In the genomic region with DNA sequence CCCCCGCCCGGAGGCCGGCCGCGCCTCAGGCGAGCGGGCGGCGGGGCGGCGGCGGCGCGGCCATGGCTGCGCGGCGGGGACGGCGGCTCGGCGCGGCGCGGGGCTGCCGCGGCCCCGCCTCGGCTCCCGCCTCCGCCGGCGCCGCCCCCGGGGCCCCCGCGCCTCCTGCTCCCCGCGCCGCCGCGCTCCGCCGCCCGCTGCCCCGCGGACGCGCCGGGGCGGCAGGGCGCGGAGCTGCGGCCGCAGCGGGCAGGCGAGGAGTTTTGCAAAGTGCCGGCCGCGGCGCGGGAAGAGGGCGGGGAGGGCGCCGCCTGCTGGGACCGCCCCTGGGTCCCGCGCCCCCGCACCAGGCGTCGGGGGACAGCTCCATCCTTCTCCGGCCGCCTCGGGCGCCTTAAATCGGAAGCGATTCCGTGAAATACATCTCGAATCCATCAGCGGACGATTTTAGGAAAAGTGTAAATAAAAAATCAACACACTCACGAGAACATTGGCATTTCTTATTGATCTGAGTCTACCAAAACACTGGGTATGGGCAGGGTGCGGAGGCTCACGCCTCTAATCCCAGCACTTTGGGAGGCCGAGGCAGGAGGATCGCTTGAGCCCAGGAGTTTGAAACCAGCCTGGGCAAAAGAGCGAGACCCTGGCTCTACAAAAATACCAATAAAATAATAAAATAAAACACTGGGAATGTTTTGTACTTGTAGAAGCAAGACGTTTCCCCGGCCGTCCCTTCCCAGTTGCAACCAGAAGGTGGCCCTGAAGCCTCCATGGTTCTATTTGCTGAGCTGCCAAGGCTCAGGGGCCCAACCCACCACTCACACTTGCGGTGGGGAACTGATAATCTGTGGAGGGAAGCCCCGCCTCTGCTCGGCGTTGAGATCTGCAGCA, we compare ENCODE assay signal across 8 cellular contexts.
DNase-seq lines count a peak whose midpoint lies in the region; ATAC-seq and TF ChIP-seq lines count a peak whose summit lies in the region.

No MANE protein-coding gene starts in this region.

- H3K9me3 ChIP-seq in iPS-15b (ENCODE audit: control insufficient read depth, insufficient read depth, low read length) = peaks cover 4% of the 10 kb centered on the region

- H3K27me3 ChIP-seq in iPS-15b (ENCODE audit: control insufficient read depth, insufficient read depth, low read length) = peaks cover 16% of the 10 kb centered on the region

- intact Hi-C loops in CD14-positive monocyte (cut with micrococcal nuclease) = no loop called here
- intact Hi-C loops in activated T-helper 2 cell treated with anti-CD3 and anti-CD28 coated beads, Interferon-gamma antibody, Interleukin-2, Interleukin-4, amounts not matched to agents 10 μg/mL and 5 μg/mL and 100 μg/mL, durations not matched to agents 14 hours and 24 hours and 36 hours (cut with micrococcal nuclease) = no loop called here

- peak overlapping the region; percentile 54 to 77 for H3K4me3 Mint-ChIP-seq in CD14-positive monocyte
- H3K4me3 Mint-ChIP-seq in activated T-helper 2 cell treated with anti-CD3 and anti-CD28 coated beads, Interferon-gamma antibody, Interleukin-2, Interleukin-4, amounts not matched to agents 10 μg/mL and 5 μg/mL and 100 μg/mL, durations not matched to agents 14 hours and 24 hours and 36 hours (ENCODE audit: low read depth) = peak overlapping the region; percentile 45

- no peak overlapping the region for H3K9ac ChIP-seq in iPS-15b (ENCODE audit: low read depth, low read length)

- H3K27ac Mint-ChIP-seq in CD14-positive monocyte = no peak overlapping the region
- H3K27ac Mint-ChIP-seq in activated T-helper 2 cell treated with anti-CD3 and anti-CD28 coated beads, Interferon-gamma antibody, Interleukin-2, Interleukin-4, amounts not matched to agents 10 μg/mL and 5 μg/mL and 100 μg/mL, durations not matched to agents 14 hours and 24 hours and 36 hours = no peak overlapping the region

- peaks cover 14 to 15% of the 10 kb centered on the region in 2 donors for H3K36me3 Mint-ChIP-seq in CD14-positive monocyte
- H3K36me3 Mint-ChIP-seq in activated T-helper 2 cell treated with anti-CD3 and anti-CD28 coated beads, Interferon-gamma antibody, Interleukin-2, Interleukin-4, amounts not matched to agents 10 μg/mL and 5 μg/mL and 100 μg/mL, durations not matched to agents 14 hours and 24 hours and 36 hours (ENCODE audit: low read depth) = peaks cover 16% of the 10 kb centered on the region

- peak overlapping the region; percentile 39 for H3K4me3 ChIP-seq in iPS-15b (ENCODE audit: low read depth, low read length)

- no peaks in the 10 kb centered on the region for H3K4me1 ChIP-seq in iPS-15b (ENCODE audit: control insufficient read depth, insufficient read depth, low read length)

- DNase-seq in CD14-positive monocyte (ENCODE audit: low spot score) = no peak
- peak; percentile 22 for DNase-seq in HK-2 (ENCODE audit: unreplicated experiment)
- DNase-seq in activated T-helper 2 cell treated with anti-CD3 and anti-CD28 coated beads, Interferon-gamma antibody, Interleukin-2, Interleukin-4, amounts not matched to agents 10 μg/mL and 5 μg/mL and 100 μg/mL, durations not matched to agents 14 hours and 24 hours and 36 hours (ENCODE audit: low spot score) = no peak
- peak; percentile 40 for DNase-seq in stimulated activated naive CD8-positive, alpha-beta T cell treated with anti-CD3 and anti-CD28 coated beads, Interleukin-15, Interleukin-2, amounts not matched to agents 100 U/mL and 50 U/mL, for 24 hours
- DNase-seq in medulla oblongata (ENCODE audit: extremely low spot score) = no peak

- ATAC-seq in stimulated activated naive CD8-positive, alpha-beta T cell treated with anti-CD3 and anti-CD28 coated beads, Interleukin-15, Interleukin-2, amounts not matched to agents 100 U/mL and 50 U/mL, for 24 hours = no peak
- ATAC-seq in HG02588 (IDR thresholded peaks at IDR 0.05; ENCODE audit: unreplicated experiment) (no peak), HG03139 (IDR thresholded peaks at IDR 0.05; ENCODE audit: unreplicated experiment) (no peak)

- peaks cover 49 to 65% (median 54%) of the 10 kb centered on the region in 3 donors for H3K27me3 Mint-ChIP-seq in CD14-positive monocyte (ENCODE audit: low read depth in 3 of 3)
- peaks cover 60% of the 10 kb centered on the region for H3K27me3 Mint-ChIP-seq in activated T-helper 2 cell treated with anti-CD3 and anti-CD28 coated beads, Interferon-gamma antibody, Interleukin-2, Interleukin-4, amounts not matched to agents 10 μg/mL and 5 μg/mL and 100 μg/mL, durations not matched to agents 14 hours and 24 hours and 36 hours (ENCODE audit: low read depth)

- H3K36me3 ChIP-seq in iPS-15b (ENCODE audit: control insufficient read depth, insufficient read depth, low read length) = no peaks in the 10 kb centered on the region

- no peak for TF ChIP-seq CTCF in CD14-positive monocyte (IDR thresholded peaks at IDR 0.05)

- H3K9me3 Mint-ChIP-seq in CD14-positive monocyte = peaks cover 18 to 48% (median 33%) of the 10 kb centered on the region in 7 donors
- H3K9me3 Mint-ChIP-seq in activated T-helper 2 cell treated with anti-CD3 and anti-CD28 coated beads, Interferon-gamma antibody, Interleukin-2, Interleukin-4, amounts not matched to agents 10 μg/mL and 5 μg/mL and 100 μg/mL, durations not matched to agents 14 hours and 24 hours and 36 hours = peaks cover 33% of the 10 kb centered on the region

- H3K4me1 Mint-ChIP-seq in CD14-positive monocyte = peaks cover 10% of the 10 kb centered on the region
- H3K4me1 Mint-ChIP-seq in activated T-helper 2 cell treated with anti-CD3 and anti-CD28 coated beads, Interferon-gamma antibody, Interleukin-2, Interleukin-4, amounts not matched to agents 10 μg/mL and 5 μg/mL and 100 μg/mL, durations not matched to agents 14 hours and 24 hours and 36 hours (ENCODE audit: low read depth) = no peaks in the 10 kb centered on the region

Comparison
In these comparisons a context has a peak if more than half of its experiments do, and no peak if none do; other contexts are left out.
1. DNase-seq: peak in HK-2 (single experiment) and stimulated activated naive CD8-positive, alpha-beta T cell treated with anti-CD3 and anti-CD28 coated beads, Interleukin-15, Interleukin-2, amounts not matched to agents 100 U/mL and 50 U/mL, for 24 hours (single experiment); none in CD14-positive monocyte (single experiment), activated T-helper 2 cell treated with anti-CD3 and anti-CD28 coated beads, Interferon-gamma antibody, Interleukin-2, Interleukin-4, amounts not matched to agents 10 μg/mL and 5 μg/mL and 100 μg/mL, durations not matched to agents 14 hours and 24 hours and 36 hours (single experiment) and medulla oblongata (single experiment).